Comparison of ENCODE assay signal across 1 cellular context in genomic region chr4:112775801-112776200, GRCh38.
TF ChIP-seq lines count a peak whose summit lies in the region.

No MANE protein-coding gene starts in this region.

TF ChIP-seq in H1, 55 proteins besides CTCF, POLR2A, EP300 and RAD21 (continued from another document):
- TF ChIP-seq CBX5 (IDR thresholded peaks at IDR 0.05; ENCODE audit: low read depth, low read length) (no peak), JUND (IDR thresholded peaks at IDR 0.05; ENCODE audit: low read length) (no peak), CBX8 (IDR thresholded peaks at IDR 0.05; ENCODE audit: borderline replicate concordance, low read depth, low read length) (no peak), POLR2AphosphoS5 (IDR thresholded peaks at IDR 0.05; ENCODE audit: low read depth, low read length) (no peak), ASH2L (IDR thresholded peaks at IDR 0.05; ENCODE audit: low read length) (no peak), TEAD4 (IDR thresholded peaks at IDR 0.05; ENCODE audit: low read depth, low read length) (no peak), CHD1 (IDR thresholded peaks at IDR 0.05; ENCODE audit: low read depth, low read length) (no peak), JUN (IDR thresholded peaks at IDR 0.05; ENCODE audit: low read depth, low read length) (no peak), SP2 (IDR thresholded peaks at IDR 0.05; ENCODE audit: low read length) (no peak), RBBP5 (IDR thresholded peaks at IDR 0.05; ENCODE audit: borderline replicate concordance, low read depth, low read length) (no peak), CEBPB (IDR thresholded peaks at IDR 0.05; ENCODE audit: low read depth, low read length) (no peak)
